12 cellular contexts compared by ENCODE assay signal in genomic region chr15:41882689-41883483, GRCh38. TPM values are rescaled to one million over a fixed set of nuclear protein-coding genes. Genes with fewer than 3 reads are reported as not detected.
DNase-seq lines count a peak whose midpoint lies in the region; ATAC-seq and TF ChIP-seq lines count a peak whose summit lies in the region.
"Had no signal": no experiment of that assay in that cellular context is flagged by ENCODE, and none has a peak within 500 bp of the region (broad histone marks: within the 10 kb centered on the region; RNA-seq: fewer than 3 reads in every experiment).

No MANE protein-coding gene starts in this region.

- peak overlapping the region; percentile 87 for H3K4me2 ChIP-seq in GM23338
- no peak overlapping the region for H3K4me2 ChIP-seq in OCI-LY7 (ENCODE audit: low read length)
- no peak overlapping the region for H3K4me2 ChIP-seq in osteoblast (ENCODE audit: insufficient read depth, low read length)

- DNase-seq in GM23338 (ENCODE audit: low spot score): no peak
- peak; percentile 25 for DNase-seq in OCI-LY7 (ENCODE audit: low spot score)
- DNase-seq in heart left ventricle: no peak
- DNase-seq in osteoblast (ENCODE audit: insufficient read length, low spot score, missing footprints): peak; percentile 69
- DNase-seq in activated CD4-positive, CD25-positive, alpha-beta regulatory T cell treated with anti-CD3 and anti-CD28 coated beads, Interleukin-2, amount 50 U/mL, for 72 hours: no peak
- no peak for DNase-seq in activated CD8-positive, alpha-beta memory T cell treated with anti-CD3 and anti-CD28 coated beads, Interleukin-2, amount 50 U/mL, for 48 hours
- no peak for DNase-seq in GM19240 (ENCODE audit: insufficient read length, low spot score)
- DNase-seq: activated CD4-positive, alpha-beta memory T cell treated with anti-CD3 and anti-CD28 coated beads for 36 hours; erythroblast; spleen had no signal

- POLR2A ChIA-PET in OCI-LY7 (lab: Charles Lee): no interaction called here

- intact Hi-C loops in OCI-LY7 (cut with micrococcal nuclease; ENCODE audit: unreplicated experiment): no loop called here
- intact Hi-C loops in heart left ventricle (cut with DNase I): no loop called here

- TF ChIP-seq POLR2A in heart left ventricle (IDR thresholded peaks at IDR 0.05): no peak

- H3K4me3 Mint-ChIP-seq in GM23338: peak overlapping the region; percentile 61
- H3K4me3 Mint-ChIP-seq: activated CD4-positive, alpha-beta memory T cell treated with anti-CD3 and anti-CD28 coated beads for 36 hours; stimulated activated effector memory CD8-positive, alpha-beta T cell treated with anti-CD3 and anti-CD28 coated beads, Interleukin-12 subunit alpha, Interleukin-12 subunit beta, amount 100 ng/mL, for 72 hours had no signal

- CTCF ChIA-PET in OCI-LY7 (lab: Charles Lee; ENCODE audit: unreplicated experiment): no interaction called here

- WGBS in heart left ventricle, 4 donors: 45 to 66% (median 55%) methylated on average over 8 to 14 of the region's 14 CpGs

- H3K9me3 ChIP-seq in OCI-LY7 (ENCODE audit: low read length) (no peaks in the 10 kb centered on the region), heart left ventricle (no peaks in the 10 kb centered on the region), osteoblast (ENCODE audit: low read depth, low read length) (no peaks in the 10 kb centered on the region)
- H3K9me3 ChIP-seq: spleen had no signal

- ATAC-seq in GM23338: no peak
- peak in 3 of 4 donors; percentile 8 to 27 (median 25) for ATAC-seq in heart left ventricle
- ATAC-seq in GM18498 (IDR thresholded peaks at IDR 0.05; ENCODE audit: unreplicated experiment): no peak

- H3K4me1 ChIP-seq in GM23338 (ENCODE audit: insufficient read depth): no peaks in the 10 kb centered on the region
- H3K4me1 ChIP-seq in OCI-LY7 (ENCODE audit: insufficient read depth, low read length, poor library complexity, severe bottlenecking): no peaks in the 10 kb centered on the region
- H3K4me1 ChIP-seq in heart left ventricle: peaks cover 0 to 26% (median 16%) of the 10 kb centered on the region in 12 donors
- no peaks in the 10 kb centered on the region for H3K4me1 ChIP-seq in osteoblast (ENCODE audit: insufficient read depth, low read length)

- no peaks in the 10 kb centered on the region for H4K20me1 ChIP-seq in GM23338 (replicated peaks; ENCODE audit: insufficient read depth)
- H4K20me1 ChIP-seq in OCI-LY7 (ENCODE audit: insufficient read depth, low read length): no peaks in the 10 kb centered on the region
- no peaks in the 10 kb centered on the region for H4K20me1 ChIP-seq in osteoblast (ENCODE audit: insufficient read depth, low read length)

- no peak overlapping the region for H3K27ac Mint-ChIP-seq in GM23338
- H3K27ac Mint-ChIP-seq: activated CD4-positive, alpha-beta memory T cell treated with anti-CD3 and anti-CD28 coated beads for 36 hours; stimulated activated effector memory CD8-positive, alpha-beta T cell treated with anti-CD3 and anti-CD28 coated beads, Interleukin-12 subunit alpha, Interleukin-12 subunit beta, amount 100 ng/mL, for 72 hours had no signal

- H3K9me3 Mint-ChIP-seq in GM23338: no peaks in the 10 kb centered on the region; the same call in 2 of the 3 replicates
- H3K9me3 Mint-ChIP-seq: activated CD4-positive, alpha-beta memory T cell treated with anti-CD3 and anti-CD28 coated beads for 36 hours; stimulated activated effector memory CD8-positive, alpha-beta T cell treated with anti-CD3 and anti-CD28 coated beads, Interleukin-12 subunit alpha, Interleukin-12 subunit beta, amount 100 ng/mL, for 72 hours had no signal

- H3K27me3 ChIP-seq in GM23338 (ENCODE audit: insufficient read depth): peaks cover 31% of the 10 kb centered on the region
- peaks cover 0 to 8% (median 0%) of the 10 kb centered on the region in 9 donors for H3K27me3 ChIP-seq in heart left ventricle
- peaks cover 9% of the 10 kb centered on the region for H3K27me3 ChIP-seq in osteoblast (ENCODE audit: insufficient read depth, low read length)

- TF ChIP-seq CTCF in GM23338 (conservative IDR thresholded peaks at IDR 0.05; ENCODE audit: low read depth in 2 of 2): no peak
- TF ChIP-seq CTCF in OCI-LY7 (conservative IDR thresholded peaks at IDR 0.05; ENCODE audit: low read length): no peak
- TF ChIP-seq CTCF in heart left ventricle (IDR thresholded peaks at IDR 0.05): no peak
- no peak for TF ChIP-seq CTCF in osteoblast (IDR thresholded peaks at IDR 0.05; ENCODE audit: extremely low read depth, low read depth, low read length)

- no TSS peak for BruUV-seq in OCI-LY7 (replicated peaks; lab: Mats Ljungman, UMichigan)

- no peaks in the 10 kb centered on the region; the same call in 2 of the 3 replicates for H3K36me3 Mint-ChIP-seq in GM23338 (ENCODE audit: low read depth)
- H3K36me3 Mint-ChIP-seq: stimulated activated effector memory CD8-positive, alpha-beta T cell treated with anti-CD3 and anti-CD28 coated beads, Interleukin-12 subunit alpha, Interleukin-12 subunit beta, amount 100 ng/mL, for 72 hours had no signal

- H3K27me3 Mint-ChIP-seq in GM23338 (ENCODE audit: insufficient read depth, low read depth, poor library complexity): peaks cover 37% of the 10 kb centered on the region

- H2AFZ ChIP-seq in GM23338 (peak overlapping the region; percentile 98), OCI-LY7 (ENCODE audit: low read length) (no peak overlapping the region), osteoblast (ENCODE audit: low read length) (no peak overlapping the region)

- H3K4me3 ChIP-seq in GM23338 (peak overlapping the region; percentile 68), OCI-LY7 (ENCODE audit: low read depth, low read length, poor library complexity, severe bottlenecking) (no peak overlapping the region), heart left ventricle (peak overlapping the region in 8 of 12 donors; percentile 33 to 48 (median 40)), osteoblast (ENCODE audit: insufficient read depth, low read length) (no peak overlapping the region)

- H3K9me2 ChIP-seq in GM23338 (ENCODE audit: insufficient read depth) (no peaks in the 10 kb centered on the region), OCI-LY7 (ENCODE audit: insufficient read depth, low read length) (no peaks in the 10 kb centered on the region)

- H3F3A ChIP-seq in GM23338 (replicated peaks; ENCODE audit: low read depth): 0 out of 2 replicates have a peak, but pooled peaks cover 4% of the 10 kb centered on the region

- peaks cover 10% of the 10 kb centered on the region for H3K4me1 Mint-ChIP-seq in GM23338

- H3K27ac ChIP-seq in GM23338 (ENCODE audit: low read depth): no peak overlapping the region
- H3K27ac ChIP-seq in OCI-LY7 (ENCODE audit: low read depth, low read length, poor library complexity, severe bottlenecking): no peak overlapping the region
- H3K27ac ChIP-seq in heart left ventricle: peak overlapping the region in 10 of 12 donors; percentile 35 to 70 (median 52)
- no peak overlapping the region for H3K27ac ChIP-seq in osteoblast (ENCODE audit: low read depth, low read length)
- H3K27ac ChIP-seq: spleen had no signal

- no peaks in the 10 kb centered on the region for H3K79me2 ChIP-seq in GM23338 (replicated peaks; ENCODE audit: insufficient read depth)
- H3K79me2 ChIP-seq in OCI-LY7 (ENCODE audit: insufficient read depth, low read depth, low read length): no peaks in the 10 kb centered on the region
- no peaks in the 10 kb centered on the region for H3K79me2 ChIP-seq in osteoblast (ENCODE audit: insufficient read depth, low read length)

- H3K36me3 ChIP-seq in GM23338 (ENCODE audit: insufficient read depth) (no peaks in the 10 kb centered on the region), OCI-LY7 (ENCODE audit: insufficient read depth, low read length) (no peaks in the 10 kb centered on the region), heart left ventricle (no peaks in the 10 kb centered on the region), osteoblast (ENCODE audit: insufficient read depth, low read length) (no peaks in the 10 kb centered on the region)
- H3K36me3 ChIP-seq: spleen had no signal

TF ChIP-seq in GM23338, 12 proteins besides CTCF, POLR2A, EP300 and RAD21 (continues in another document):
- no peak for TF ChIP-seq ZNF331 (CRISPR knock-in tag; IDR thresholded peaks at IDR 0.05; ENCODE audit: low read depth)
- no peak for TF ChIP-seq EZH2phosphoT487 (IDR thresholded peaks at IDR 0.05; ENCODE audit: unreplicated experiment)
- TF ChIP-seq ETS1 (IDR thresholded peaks at IDR 0.05): no peak
- TF ChIP-seq EZH2 (IDR thresholded peaks at IDR 0.05; ENCODE audit: low read depth, unreplicated experiment): no peak
- no peak for TF ChIP-seq POLR2AphosphoS5 (IDR thresholded peaks at IDR 0.05; ENCODE audit: low read depth)

RNA-seq across cellular contexts. Expression of gene SPTBN5, which starts 11.0 kb away (rescaled TPM):
- 1.0 and 1.1 TPM in 2 replicates for total RNA-seq in GM23338 (2014; rRNA removed; shearing (Covaris generic))
- polyA plus RNA-seq in GM23338 (2016; fragmentation: Nextera tagmentation; extraction: Ambion mirVana) (0.31 and 0.57 TPM in 2 replicates), heart left ventricle (1 to 10 TPM; 1.3 to 3.2 TPM)
- 0.03 TPM in 2 replicates for total RNA-seq in OCI-LY7 (2014; rRNA removed; shearing (Covaris generic))
- total RNA-seq in OCI-LY7 (2022) (0.04 and 0.17 TPM in 2 replicates), heart left ventricle (1 to 10 TPM in 8 of 9 donors, under 1 TPM in 1; 0.31 to 5.6 (median 1.7) TPM), osteoblast (under 0.01 and 0.36 TPM in 2 replicates)

RNA-seq across cellular contexts. Expression of gene PLA2G4B, which starts 44.2 kb away (rescaled TPM):
- 3.4 and 4.4 TPM in 2 replicates for total RNA-seq in GM23338 (2014; rRNA removed; shearing (Covaris generic))
- polyA plus RNA-seq in GM23338 (2016; fragmentation: Nextera tagmentation; extraction: Ambion mirVana): 9.5 and 9.6 TPM in 2 replicates
- total RNA-seq in OCI-LY7 (2014; rRNA removed; shearing (Covaris generic)): 9.4 and 11.1 TPM in 2 replicates
- 9.5 and 12.0 TPM in 2 replicates for total RNA-seq in OCI-LY7 (2022)
- 1 to 10 TPM in 7 of 9 donors, under 1 TPM in 2; 0.38 to 6.0 (median 2.8) TPM for total RNA-seq in heart left ventricle
- 1 to 10 TPM; 1.4 to 4.1 TPM for polyA plus RNA-seq in heart left ventricle
- 0.72 and 1.2 TPM in 2 replicates for total RNA-seq in osteoblast

RNA-seq across cellular contexts. Expression of gene JMJD7, which starts 55.0 kb away (rescaled TPM):
- 8.5 and 13.8 TPM in 2 replicates for total RNA-seq in GM23338 (2014; rRNA removed; shearing (Covaris generic))
- polyA plus RNA-seq in GM23338 (2016; fragmentation: Nextera tagmentation; extraction: Ambion mirVana) (8.2 and 9.2 TPM in 2 replicates), heart left ventricle (10 to 100 TPM in 1 of 2 donors, 1 to 10 TPM in 1; 7.3 to 20.6 TPM)
- total RNA-seq in OCI-LY7 (2014; rRNA removed; shearing (Covaris generic)): 3.0 and 5.4 TPM in 2 replicates
- total RNA-seq in OCI-LY7 (2022) (14.1 and 16.0 TPM in 2 replicates), heart left ventricle (10 to 100 TPM in 6 of 9 donors, 1 to 10 TPM in 3; 5.4 to 17.9 (median 11.8) TPM), osteoblast (1.2 and 1.4 TPM in 2 replicates)

Comparison
In these comparisons a context has a peak if more than half of its experiments do, and no peak if none do; other contexts are left out.
1. ATAC-seq: peak in heart left ventricle (3 of 4); none in GM23338 (single experiment) and GM18498 (single experiment).
2. DNase-seq: peak in OCI-LY7 (single experiment) and osteoblast (single experiment); none in GM23338 (single experiment), heart left ventricle (0 of 5), activated CD4-positive, CD25-positive, alpha-beta regulatory T cell treated with anti-CD3 and anti-CD28 coated beads, Interleukin-2, amount 50 U/mL, for 72 hours (single experiment), activated CD8-positive, alpha-beta memory T cell treated with anti-CD3 and anti-CD28 coated beads, Interleukin-2, amount 50 U/mL, for 48 hours (single experiment) and GM19240 (single experiment).
3. H3K27ac ChIP-seq: peak in heart left ventricle (10 of 12); none in GM23338 (single experiment), OCI-LY7 (single experiment) and osteoblast (single experiment).
4. H3K4me3 ChIP-seq: peak in GM23338 (single experiment) and heart left ventricle (8 of 12); none in OCI-LY7 (single experiment) and osteoblast (single experiment).